Comparison of ENCODE assay signal across 9 cellular contexts in the genomic region with DNA sequence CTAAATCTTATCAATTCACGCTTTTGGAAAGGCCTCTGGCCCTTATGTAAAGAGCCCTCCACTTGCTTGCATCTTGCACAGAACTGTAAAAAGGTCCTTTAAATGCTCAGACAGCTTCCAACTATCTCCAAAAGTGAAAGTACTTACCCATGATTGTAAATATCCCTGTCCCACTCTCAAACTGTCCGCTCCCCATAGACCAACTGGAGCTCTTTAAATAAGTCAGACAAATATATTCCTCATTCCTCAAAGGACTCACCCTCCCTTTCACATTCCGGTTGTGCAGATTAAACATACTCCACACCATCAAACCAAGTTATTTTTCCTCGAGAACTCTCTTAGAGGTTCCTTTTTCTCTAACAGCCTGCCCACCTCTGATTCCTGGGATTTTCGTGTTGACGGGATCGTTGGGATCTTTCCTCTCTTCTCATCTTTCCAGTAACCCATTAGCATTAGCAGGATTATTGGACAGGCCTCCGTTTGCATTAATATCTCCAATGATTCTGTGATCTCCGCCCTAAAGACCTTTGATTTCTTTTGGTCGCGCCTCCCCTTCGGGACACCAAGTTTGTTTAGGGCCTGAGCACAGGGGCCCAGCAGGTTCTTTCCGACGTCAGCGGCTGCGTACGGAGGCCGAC. TPM values are rescaled to one million over a fixed set of nuclear protein-coding genes. Genes with fewer than 3 reads are reported as not detected.
A peak's percentile ranks its signal among the peaks of the same experiment; 100 is the strongest.
DNase-seq lines count a peak whose midpoint lies in the region; ATAC-seq, FAIRE-seq and TF ChIP-seq lines count a peak whose summit lies in the region.
"Had no signal": no experiment of that assay in that cellular context is flagged by ENCODE, and none has a peak within 500 bp of the region (broad histone marks: within the 10 kb centered on the region; RNA-seq: fewer than 3 reads in every experiment).

No MANE protein-coding gene starts in this region.

- CTCF ChIA-PET in Caco-2 (lab: Charles Lee) (no interaction called here), HepG2 (lab: Yijun Ruan, JAX; ENCODE audit: low intra/inter-chr PET ratio, low total read pairs) (no interaction called here)

- peak overlapping the region; percentile 86 for H3K4me3 ChIP-seq in Caco-2 (ENCODE audit: low read depth, low read length)
- peak overlapping the region; percentile 95 for H3K4me3 ChIP-seq in MM.1S (ENCODE audit: low read length)
- peak overlapping the region; percentile 90 to 97 (median 90) for H3K4me3 ChIP-seq in HepG2 (replicated peaks in 1 of 3; ENCODE audit: insufficient read depth in 1 of 3, low read depth in 2 of 3, low read length in 3 of 3)
- H3K4me3 ChIP-seq in tibial nerve = peak overlapping the region; percentile 47 to 92 (median 79)

- H3K27ac ChIP-seq in MM.1S (ENCODE audit: low read length) (peak overlapping the region; percentile 80), HepG2 (ENCODE audit: extremely low read length, insufficient read depth, low read length) (peak overlapping the region; percentile 98), tibial nerve (peak overlapping the region; percentile 72 to 94 (median 86))

- H3K4me3 Mint-ChIP-seq in Caco-2 (ENCODE audit: unreplicated experiment) = no peak overlapping the region
- H3K4me3 Mint-ChIP-seq: T-helper 1 cell treated with Interleukin-12 subunit alpha and Interleukin-12 subunit beta and Interleukin-4 antibody, amounts not matched to agents 30 μg/mL and 1 μg/mL, for 36 hours had no signal

- H3K4me2 ChIP-seq in MM.1S (ENCODE audit: low read depth, low read length) = peak overlapping the region; percentile 84
- peak overlapping the region; percentile 73 for H3K4me2 ChIP-seq in HepG2 (ENCODE audit: low read depth, low read length)

- intact Hi-C loops in Caco-2 (cut with micrococcal nuclease; ENCODE audit: unreplicated experiment) (loop anchor here (1.0 to 10.0 kb wide), 3 partner anchors 86 to 246 kb away; a partner anchor contains a TSS), HepG2 (cut with micrococcal nuclease; ENCODE audit: unreplicated experiment) (loop anchor here (2.0 to 10.0 kb wide), 2 partner anchors 86 to 204 kb away; a partner anchor contains a TSS)

- no peak for TF ChIP-seq RAD21 in HepG2 (CRISPR knock-in tag; IDR thresholded peaks at IDR 0.05)

- H4K20me1 ChIP-seq in MM.1S (ENCODE audit: insufficient read depth, low read length) = no peaks in the 10 kb centered on the region
- H4K20me1 ChIP-seq in HepG2 (ENCODE audit: insufficient read depth, low read length) = peaks cover 28% of the 10 kb centered on the region

- in situ Hi-C loops in HepG2 (cut with HindIII; ENCODE audit: extremely low pct_ligation_motif_present, low pct_unique_long_range_greater_than_20kb) = no loop called here

- no peaks in the 10 kb centered on the region for H3K27me3 Mint-ChIP-seq in Caco-2 (ENCODE audit: insufficient read depth, unreplicated experiment)

- H3K4me1 Mint-ChIP-seq in Caco-2 (ENCODE audit: low read depth, unreplicated experiment) = peaks cover 14% of the 10 kb centered on the region

- H3K36me3 Mint-ChIP-seq in Caco-2 (ENCODE audit: insufficient read depth, unreplicated experiment) = no peaks in the 10 kb centered on the region

- no peak for TF ChIP-seq EP300 in HepG2 (IDR thresholded peaks at IDR 0.05; ENCODE audit: low read depth in 2 of 2, low read length in 2 of 2)
- TF ChIP-seq EP300 in HepG2 (CRISPR knock-in tag; IDR thresholded peaks at IDR 0.05; ENCODE audit: borderline replicate concordance) = no peak
- TF ChIP-seq EP300 in tibial nerve (IDR thresholded peaks at IDR 0.05) = no peak

- H2AFZ ChIP-seq in MM.1S (ENCODE audit: low read length) (peak overlapping the region; percentile 56), HepG2 (ENCODE audit: low read length) (no peak overlapping the region)

- H3K27me3 ChIP-seq in Caco-2 (replicated peaks; ENCODE audit: control insufficient read depth, insufficient read depth, low read length) (no peaks in the 10 kb centered on the region), MM.1S (replicated peaks; ENCODE audit: insufficient read depth, low read length) (no peaks in the 10 kb centered on the region), HepG2 (ENCODE audit: control insufficient read depth in 1 of 2, insufficient read depth in 2 of 2, low read length in 2 of 2) (no peaks in the 10 kb centered on the region; a peak in 1 of 5 replicates), tibial nerve (no peaks in the 10 kb centered on the region)

- no peaks in the 10 kb centered on the region for H3K36me3 ChIP-seq in Caco-2 (ENCODE audit: control insufficient read depth, insufficient read depth, low read length)
- H3K36me3 ChIP-seq in MM.1S (replicated peaks; ENCODE audit: insufficient read depth, low read length) = 0 out of 2 replicates have a peak, but pooled peaks cover 3% of the 10 kb centered on the region
- 0 out of 5 replicates have a peak, but pooled peaks cover 0 to 2% of the 10 kb centered on the region in 2 experiments for H3K36me3 ChIP-seq in HepG2 (replicated peaks in 1 of 2; ENCODE audit: control insufficient read depth in 1 of 2, insufficient read depth in 2 of 2, low read length in 2 of 2)
- no peaks in the 10 kb centered on the region for H3K36me3 ChIP-seq in tibial nerve

- H3K79me2 ChIP-seq in MM.1S (ENCODE audit: low read length) (peaks cover 62% of the 10 kb centered on the region), HepG2 (ENCODE audit: insufficient read depth, low read length) (peaks cover 53% of the 10 kb centered on the region)

- 0 out of 2 replicates have a peak, but pooled peaks cover 8% of the 10 kb centered on the region for H3F3A ChIP-seq in MM.1S (ENCODE audit: insufficient read depth, low read length)

- TF ChIP-seq CTCF in Caco-2 (IDR thresholded peaks at IDR 0.05; ENCODE audit: insufficient read depth in 1 of 2, low read depth in 1 of 2, low read length in 1 of 2, severe bottlenecking in 1 of 2, unreplicated experiment in 1 of 2) (no peak), MM.1S (IDR thresholded peaks at IDR 0.05; ENCODE audit: low read length) (no peak), HepG2 (CRISPR knock-in tag; IDR thresholded peaks at IDR 0.05) (no peak), tibial nerve (IDR thresholded peaks at IDR 0.05) (no peak)

- POLR2A ChIA-PET in Caco-2 (lab: Charles Lee) = interaction anchor here (2.9 kb wide), 1 partner anchor 86 kb away, joined by 9 read pairs; a partner anchor contains a TSS
- POLR2A ChIA-PET in HepG2 (lab: Yijun Ruan, JAX) = interaction anchor here (0.9 to 1.0 kb wide), 2 partner anchors 24 to 86 kb away, joined by 3 to 4 read pairs; a partner anchor contains a TSS

- no peaks in the 10 kb centered on the region for H3K9me3 Mint-ChIP-seq in Caco-2 (ENCODE audit: unreplicated experiment)
- H3K9me3 Mint-ChIP-seq: T-helper 1 cell treated with Interleukin-12 subunit alpha and Interleukin-12 subunit beta and Interleukin-4 antibody, amounts not matched to agents 30 μg/mL and 1 μg/mL, for 36 hours had no signal

- no peaks in the 10 kb centered on the region for H3K9me2 ChIP-seq in MM.1S (replicated peaks; ENCODE audit: insufficient read depth, low read length)

- H3K9ac ChIP-seq in MM.1S (ENCODE audit: low read length) (peak overlapping the region; percentile 93), HepG2 (ENCODE audit: insufficient read depth, low read depth, low read length) (peak overlapping the region; percentile 99)

- under 1% methylated on average over 18 of the region's 18 CpGs for WGBS in HepG2 (ENCODE audit: low lambda C conversion rate)
- 2 to 3% methylated on average over 18 of the region's 18 CpGs for WGBS in tibial nerve, 2 donors

- peak; percentile 28 for ATAC-seq in GM21528 (IDR thresholded peaks at IDR 0.05; ENCODE audit: low FRiP score, unreplicated experiment)
- ATAC-seq in HepG2 = peak; percentile 82
- ATAC-seq in HG03571 (IDR thresholded peaks at IDR 0.05; ENCODE audit: unreplicated experiment) = no peak

- H3K4me1 ChIP-seq in Caco-2 = 0 out of 2 replicates have a peak, but pooled peaks cover 8% of the 10 kb centered on the region
- peaks cover 18% of the 10 kb centered on the region; the same call in 1 of the 2 replicates for H3K4me1 ChIP-seq in MM.1S (ENCODE audit: low read length)
- peaks cover 15% of the 10 kb centered on the region for H3K4me1 ChIP-seq in HepG2 (ENCODE audit: insufficient read depth, low read length)
- peaks cover 0 to 41% (median 15%) of the 10 kb centered on the region in 4 donors for H3K4me1 ChIP-seq in tibial nerve

- no peak for FAIRE-seq in HepG2 (lab: Jason Lieb, UNC)

- H3K9me3 ChIP-seq in Caco-2 (no peaks in the 10 kb centered on the region), MM.1S (replicated peaks; ENCODE audit: insufficient read depth, low read length) (no peaks in the 10 kb centered on the region), HepG2 (ENCODE audit: low read length) (no peaks in the 10 kb centered on the region), tibial nerve (no peaks in the 10 kb centered on the region)

- BruUV-seq in Caco-2 (replicated peaks; lab: Mats Ljungman, UMichigan) = no TSS peak
- no TSS peak for BruUV-seq in HepG2 (replicated peaks; lab: Mats Ljungman, UMichigan)

- no peak overlapping the region for H3K27ac Mint-ChIP-seq in Caco-2 (ENCODE audit: unreplicated experiment)
- H3K27ac Mint-ChIP-seq: T-helper 1 cell treated with Interleukin-12 subunit alpha and Interleukin-12 subunit beta and Interleukin-4 antibody, amounts not matched to agents 30 μg/mL and 1 μg/mL, for 36 hours had no signal

- peak; percentile 71 to 75 for DNase-seq in Caco-2
- peak; percentile 54 for DNase-seq in MM.1S
- peak; percentile 5 for DNase-seq in central memory CD4-positive, alpha-beta T cell
- peak; percentile 74 for DNase-seq in HepG2 (ENCODE audit: low spot score)
- no peak for DNase-seq in tibial nerve (ENCODE audit: low spot score in 2 of 2)
- no peak for DNase-seq in occipital lobe (lab: John Stamatoyannopoulos, UW)

- TF ChIP-seq POLR2A in HepG2 (IDR thresholded peaks at IDR 0.05; ENCODE audit: insufficient read depth in 1 of 2, low read depth in 2 of 2, low read length in 2 of 2) (no peak), tibial nerve (IDR thresholded peaks at IDR 0.05) (no peak)

RNA-seq across cellular contexts. Expression of a gene that starts 0.8 kb away (rescaled TPM):
- 31.5 and 34.3 TPM in 2 replicates for total RNA-seq in Caco-2 (2022)
- total RNA-seq in HepG2 (2016; rRNA removed; fragmentation: Illumina TruSeq; extraction: Trizol) = 39.5 and 53.1 TPM in 2 replicates
- 3.3 and 4.6 TPM in 2 replicates for total RNA-seq in HepG2 (2016; cell fraction: cytosol; rRNA removed; fragmentation: Illumina TruSeq; extraction: Trizol; ENCODE audit: low read depth)
- 37.4 and 53.6 TPM in 2 replicates for total RNA-seq in HepG2 (2016; cell fraction: insoluble cytoplasmic fraction; rRNA removed; fragmentation: Illumina TruSeq; extraction: Trizol)
- total RNA-seq in HepG2 (2016; cell fraction: membrane; rRNA removed; fragmentation: Illumina TruSeq; extraction: Trizol) = 8.2 and 8.5 TPM in 2 replicates
- 65.5 and 68.8 TPM in 2 replicates for total RNA-seq in HepG2 (2016; cell fraction: nucleus; rRNA removed; fragmentation: Illumina TruSeq; extraction: Trizol)
- 13.1 and 14.4 TPM in 2 replicates for polyA plus RNA-seq in HepG2 (2011; rRNA removed)
- polyA plus RNA-seq in HepG2 (2011; cell fraction: cytosol; rRNA removed) = 6.6 and 8.2 TPM in 2 replicates
- polyA plus RNA-seq in HepG2 (2011; cell fraction: nucleus; rRNA removed) = 22.6 and 24.3 TPM in 2 replicates
- 17.4 and 23.8 TPM in 2 replicates for polyA plus RNA-seq in HepG2 (2012)
- 2.5 and 2.6 TPM in 2 replicates for polyA plus RNA-seq in HepG2 (2016; cell fraction: cytosol; fragmentation: Illumina TruSeq; extraction: Trizol; ENCODE audit: low read depth)
- 22.2 and 23.4 TPM in 2 replicates for polyA plus RNA-seq in HepG2 (2016; cell fraction: insoluble cytoplasmic fraction; fragmentation: Illumina TruSeq; extraction: Trizol; ENCODE audit: low read depth)
- polyA plus RNA-seq in HepG2 (2016; cell fraction: membrane; fragmentation: Illumina TruSeq; extraction: Trizol; ENCODE audit: low read depth) = 2.7 and 3.0 TPM in 2 replicates
- polyA plus RNA-seq in HepG2 (2016; cell fraction: nucleus; fragmentation: Illumina TruSeq; extraction: Trizol; ENCODE audit: insufficient read depth, low read depth) = 68.3 and 79.2 TPM in 2 replicates
- 10.3 and 13.1 TPM in 2 replicates for polyA minus RNA-seq in HepG2 (2011; rRNA and poly(A)+ RNA removed; ENCODE audit: low replicate concordance)
- polyA minus RNA-seq in HepG2 (2011; cell fraction: cytosol; rRNA and poly(A)+ RNA removed) = 26.2 and 29.8 TPM in 2 replicates
- polyA minus RNA-seq in HepG2 (2011; cell fraction: nucleus; rRNA and poly(A)+ RNA removed) = 42.6 and 55.0 TPM in 2 replicates
- 10 to 100 TPM; 54.0 to 70.6 (median 60.1) TPM for total RNA-seq in tibial nerve
- 47.1 TPM for total RNA-seq in occipital lobe

Comparison
In these comparisons a context has a peak if more than half of its experiments do, and no peak if none do; other contexts are left out.
1. DNase-seq: peak in Caco-2 (2 of 2), MM.1S (single experiment), central memory CD4-positive, alpha-beta T cell (single experiment) and HepG2 (single experiment); none in tibial nerve (0 of 2) and occipital lobe (single experiment).
2. Peak in every context shown above with its lines, with median percentiles within 50 percentile points of each other: H3K4me3 ChIP-seq and H3K27ac ChIP-seq.